ENCODE assay signal across 12 cellular contexts in genomic region chr3:124811441-124811840, GRCh38.
DNase-seq lines count a peak whose midpoint lies in the region; ATAC-seq and TF ChIP-seq lines count a peak whose summit lies in the region.
"Had no signal": no experiment of that assay in that cellular context is flagged by ENCODE, and none has a peak within 500 bp of the region (broad histone marks: within the 10 kb centered on the region; RNA-seq: fewer than 3 reads in every experiment).

No MANE protein-coding gene starts in this region.

- TF ChIP-seq POLR2A in breast epithelium (IDR thresholded peaks at IDR 0.05): no peak
- no peak for TF ChIP-seq POLR2A in GM18505 (IDR thresholded peaks at IDR 0.05; ENCODE audit: borderline replicate concordance, extremely low read depth, insufficient read depth, insufficient read length)

- ATAC-seq in GM19463 (IDR thresholded peaks at IDR 0.05; ENCODE audit: unreplicated experiment) (no peak), GM18505 (IDR thresholded peaks at IDR 0.05; ENCODE audit: unreplicated experiment) (no peak)

- H3K27ac ChIP-seq in breast epithelium (peak overlapping the region; percentile 16 to 74), stomach smooth muscle (ENCODE audit: low read length) (peak overlapping the region; percentile 82)

- intact Hi-C loops in breast epithelium (cut with DNase I; ENCODE audit: low total_unique reads): no loop called here

- H3K36me3 ChIP-seq in breast epithelium (no peaks in the 10 kb centered on the region), stomach smooth muscle (ENCODE audit: control insufficient read depth in 2 of 2, insufficient read depth in 2 of 2, low read length in 2 of 2) (peaks cover 0 to 17% of the 10 kb centered on the region in 2 donors)

- DNase-seq in GOT3 (lab: John Stamatoyannopoulos, UW): peak; percentile 8
- DNase-seq in breast epithelium (ENCODE audit: low spot score in 2 of 2): no peak
- peak; percentile 92 for DNase-seq in hepatic stellate cell (ENCODE audit: low spot score)
- no peak for DNase-seq in SW480 (ENCODE audit: low spot score)
- DNase-seq in NCI-H2171 (lab: John Stamatoyannopoulos, UW): no peak
- DNase-seq: activated B cell treated with CpG ODN at 0.5 μM for 24 hours, Caco-2, NCI-H510A treated with DMSO at 0.1 percent for 48 hours, SJCRH30 had no signal

- H3K27me3 ChIP-seq in breast epithelium (no peaks in the 10 kb centered on the region), stomach smooth muscle (ENCODE audit: control insufficient read depth in 1 of 2, insufficient read depth in 2 of 2, low read length in 2 of 2) (no peaks in the 10 kb centered on the region)
- H3K27me3 ChIP-seq: SJCRH30 had no signal

- H3K9ac ChIP-seq in stomach smooth muscle (ENCODE audit: low read length in 2 of 2): no peak overlapping the region

- H3K9me3 ChIP-seq in breast epithelium (no peaks in the 10 kb centered on the region), stomach smooth muscle (ENCODE audit: control insufficient read depth in 2 of 2, low read length in 2 of 2) (no peaks in the 10 kb centered on the region)
- H3K9me3 ChIP-seq: Caco-2, SJCRH30 had no signal

- H3K4me3 ChIP-seq in breast epithelium (no peak overlapping the region), stomach smooth muscle (ENCODE audit: low read length in 2 of 2) (no peak overlapping the region)
- H3K4me3 ChIP-seq: SJCRH30 had no signal

- no peak for TF ChIP-seq CTCF in breast epithelium (IDR thresholded peaks at IDR 0.05)

- H3K4me1 ChIP-seq in breast epithelium (peaks cover 9 to 14% of the 10 kb centered on the region in 2 donors), stomach smooth muscle (ENCODE audit: control insufficient read depth, insufficient read depth, low read length) (peaks cover 28% of the 10 kb centered on the region)

Comparison
In these comparisons a context has a peak if more than half of its experiments do, and no peak if none do; other contexts are left out.
1. DNase-seq: peak in GOT3 (single experiment) and hepatic stellate cell (single experiment); none in breast epithelium (0 of 2), SW480 (single experiment) and NCI-H2171 (single experiment).